ENCODE assay signal across 14 cellular contexts in genomic region chr4:153419673-153420278, GRCh38.
"Had no signal": no experiment of that assay in that cellular context is flagged by ENCODE, and none has a peak within 500 bp of the region (broad histone marks: within the 10 kb centered on the region; RNA-seq: fewer than 3 reads in every experiment).

No MANE protein-coding gene starts in this region.

- H3K4me1 ChIP-seq: lower lobe of right lung, pancreas, vagina had no signal

- H3K9me3 ChIP-seq: lower lobe of right lung, mucosa of descending colon, pancreas, thoracic aorta, vagina had no signal

- ATAC-seq: activated T-cell treated with anti-CD3 and anti-CD28 coated beads, Interleukin-2, amount 50 U/mL, for 72 hours; left cardiac atrium; lower lobe of right lung; mucosa of descending colon; pancreas; stimulated activated naive CD8-positive, alpha-beta T cell treated with anti-CD3 and anti-CD28 coated beads, Interleukin-15, amount 100 ng/mL, for 72 hours had no signal

- H3K9me3 Mint-ChIP-seq: activated T-cell treated with anti-CD3 and anti-CD28 coated beads, Interleukin-2, amount 50 U/mL, for 72 hours; nephron; stimulated activated naive CD8-positive, alpha-beta T cell treated with anti-CD3 and anti-CD28 coated beads, Interleukin-15, amount 100 ng/mL, for 72 hours; T-helper 1 cell treated with Interleukin-12 subunit alpha and Interleukin-12 subunit beta and Interleukin-4 antibody, amounts not matched to agents 30 μg/mL and 1 μg/mL, for 36 hours had no signal

- H3K36me3 ChIP-seq: lower lobe of right lung, pancreas, thoracic aorta, vagina had no signal

- H3K4me3 ChIP-seq: dorsolateral prefrontal cortex, lower lobe of right lung, mucosa of descending colon, pancreas, thoracic aorta, vagina had no signal

- H3K27ac Mint-ChIP-seq: activated T-cell treated with anti-CD3 and anti-CD28 coated beads, Interleukin-2, amount 50 U/mL, for 72 hours; T-helper 1 cell treated with Interleukin-12 subunit alpha and Interleukin-12 subunit beta and Interleukin-4 antibody, amounts not matched to agents 30 μg/mL and 1 μg/mL, for 36 hours had no signal

- H3K27ac ChIP-seq: dorsolateral prefrontal cortex, lower lobe of right lung, pancreas, thoracic aorta, vagina had no signal

- DNase-seq: activated gamma-delta T cell treated with Interleukin-2 at 50 U/mL for 16 hours; activated T-cell treated with anti-CD3 and anti-CD28 coated beads, Interleukin-2, amount 50 U/mL, for 72 hours; dorsolateral prefrontal cortex; glutamatergic neuron; left cardiac atrium; lower lobe of right lung; mucosa of descending colon; pancreas; stimulated activated CD4-positive, alpha-beta T cell treated with anti-CD3 and anti-CD28 coated beads, Interleukin-12 subunit alpha, Interleukin-12 subunit beta, amount 100 ng/mL, for 4 hours; stimulated activated naive CD8-positive, alpha-beta T cell treated with anti-CD3 and anti-CD28 coated beads, Interleukin-15, amount 100 ng/mL, for 72 hours had no signal

- H3K27me3 Mint-ChIP-seq: stimulated activated naive CD8-positive, alpha-beta T cell treated with anti-CD3 and anti-CD28 coated beads, Interleukin-15, amount 100 ng/mL, for 72 hours had no signal

- H3K4me3 Mint-ChIP-seq: activated T-cell treated with anti-CD3 and anti-CD28 coated beads, Interleukin-2, amount 50 U/mL, for 72 hours; nephron; stimulated activated naive CD8-positive, alpha-beta T cell treated with anti-CD3 and anti-CD28 coated beads, Interleukin-15, amount 100 ng/mL, for 72 hours; T-helper 1 cell treated with Interleukin-12 subunit alpha and Interleukin-12 subunit beta and Interleukin-4 antibody, amounts not matched to agents 30 μg/mL and 1 μg/mL, for 36 hours had no signal

- H3K27me3 ChIP-seq: dorsolateral prefrontal cortex, pancreas, vagina had no signal
